ENCODE assay signal across 19 cellular contexts in genomic region chr1:19700046-19700777, GRCh38. TPM values are rescaled to one million over a fixed set of nuclear protein-coding genes. Genes with fewer than 3 reads are reported as not detected.
DNase-seq lines count a peak whose midpoint lies in the region; ATAC-seq and TF ChIP-seq lines count a peak whose summit lies in the region.
"Had no signal": no experiment of that assay in that cellular context is flagged by ENCODE, and none has a peak within 500 bp of the region (broad histone marks: within the 10 kb centered on the region; RNA-seq: fewer than 3 reads in every experiment).

No MANE protein-coding gene starts in this region.

- H3K27me3 Mint-ChIP-seq in neural crest cell (ENCODE audit: low read depth) (peaks cover 3% of the 10 kb centered on the region), osteocyte (ENCODE audit: unreplicated experiment) (no peaks in the 10 kb centered on the region)

- H3K79me1 ChIP-seq in IMR-90 (ENCODE audit: low read depth in 1 of 2, low read length in 2 of 2) = no peaks in the 10 kb centered on the region

- H2BK5ac ChIP-seq in IMR-90 (ENCODE audit: low read depth, low read length, poor library complexity, severe bottlenecking) = no peak overlapping the region

- in situ Hi-C loops in IMR-90 (cut with MboI; ENCODE audit: low sequenced_read_pairs) = no loop called here

- H2AK9ac ChIP-seq in IMR-90 (replicated peaks; ENCODE audit: low read depth, low read length, poor library complexity) = peak overlapping the region; percentile 13

- no peak for TF ChIP-seq POLR2A in IMR-90 (IDR thresholded peaks at IDR 0.05; ENCODE audit: low read depth, low read length)

- no peak overlapping the region for H3K14ac ChIP-seq in IMR-90 (replicated peaks; ENCODE audit: low read depth, low read length)

- H4K91ac ChIP-seq in IMR-90 (ENCODE audit: insufficient read depth, low read depth, low read length) = no peak overlapping the region

- H3K36me3 ChIP-seq in H7 (replicated peaks; ENCODE audit: control insufficient read depth, insufficient read depth, low read length) (no peaks in the 10 kb centered on the region), IMR-90 (ENCODE audit: control insufficient read depth, insufficient read depth, low read length) (peaks cover 6% of the 10 kb centered on the region; the same call in 1 of the 2 replicates)

- H3K4me1 ChIP-seq in IMR-90 (ENCODE audit: control insufficient read depth, insufficient read depth, low read length) = no peaks in the 10 kb centered on the region
- H3K4me1 ChIP-seq: A549 had no signal

- H3K36me3 Mint-ChIP-seq in neural crest cell (ENCODE audit: low read depth) (no peaks in the 10 kb centered on the region), osteocyte (ENCODE audit: unreplicated experiment) (peaks cover 6% of the 10 kb centered on the region)
- H3K36me3 Mint-ChIP-seq in stimulated activated effector memory CD8-positive, alpha-beta T cell treated with anti-CD3 and anti-CD28 coated beads, Interleukin-12 subunit alpha, Interleukin-12 subunit beta, amount 100 ng/mL, for 72 hours = peaks cover 5% of the 10 kb centered on the region

- H3K9me1 ChIP-seq in IMR-90 (ENCODE audit: insufficient read depth, low read length) = no peaks in the 10 kb centered on the region

- no peak overlapping the region for H4K8ac ChIP-seq in IMR-90 (ENCODE audit: low read depth in 2 of 2, low read length in 2 of 2)

- peak overlapping the region; percentile 87 for H3K27ac Mint-ChIP-seq in neural crest cell (ENCODE audit: unreplicated experiment)
- H3K27ac Mint-ChIP-seq in stimulated activated effector memory CD8-positive, alpha-beta T cell treated with anti-CD3 and anti-CD28 coated beads, Interleukin-12 subunit alpha, Interleukin-12 subunit beta, amount 100 ng/mL, for 72 hours = peak overlapping the region; percentile 61
- H3K27ac Mint-ChIP-seq in osteocyte (ENCODE audit: unreplicated experiment) = no peak overlapping the region
- H3K27ac Mint-ChIP-seq: CD8-positive, alpha-beta T cell; GM23338; HFFc6 had no signal

- intact Hi-C loops in IMR-90 (cut with micrococcal nuclease) = no loop called here

- no peak overlapping the region for H3K4me2 ChIP-seq in IMR-90 (ENCODE audit: low read depth, low read length)
- H3K4me2 ChIP-seq: A549, GM23338 had no signal

- H2AK5ac ChIP-seq in IMR-90 (ENCODE audit: low read depth, low read length) = no peak overlapping the region

- H3K9me3 Mint-ChIP-seq in neural crest cell (no peaks in the 10 kb centered on the region), osteocyte (ENCODE audit: unreplicated experiment) (no peaks in the 10 kb centered on the region)
- no peaks in the 10 kb centered on the region for H3K9me3 Mint-ChIP-seq in stimulated activated effector memory CD8-positive, alpha-beta T cell treated with anti-CD3 and anti-CD28 coated beads, Interleukin-12 subunit alpha, Interleukin-12 subunit beta, amount 100 ng/mL, for 72 hours
- H3K9me3 Mint-ChIP-seq: CD8-positive, alpha-beta T cell; GM23338 had no signal

- H3K27me3 ChIP-seq in H7 (ENCODE audit: control insufficient read depth, insufficient read depth, low read length) (no peaks in the 10 kb centered on the region), IMR-90 (ENCODE audit: control insufficient read depth, insufficient read depth, low read length) (no peaks in the 10 kb centered on the region)

- H3K56ac ChIP-seq in IMR-90 (ENCODE audit: extremely low read depth, insufficient read depth, low read length) = no peak overlapping the region

- H3K4ac ChIP-seq in IMR-90 (ENCODE audit: low read depth, low read length) = no peak overlapping the region

- no peak overlapping the region for H3K27ac ChIP-seq in IMR-90 (ENCODE audit: insufficient read depth, low read length)
- H3K27ac ChIP-seq: A549 had no signal

- H3K4me3 Mint-ChIP-seq in neural crest cell = no peak overlapping the region
- H3K4me3 Mint-ChIP-seq in stimulated activated effector memory CD8-positive, alpha-beta T cell treated with anti-CD3 and anti-CD28 coated beads, Interleukin-12 subunit alpha, Interleukin-12 subunit beta, amount 100 ng/mL, for 72 hours = no peak overlapping the region
- H3K4me3 Mint-ChIP-seq in osteocyte (ENCODE audit: unreplicated experiment) = no peak overlapping the region
- H3K4me3 Mint-ChIP-seq: CD14-positive monocyte; CD8-positive, alpha-beta T cell; GM23338; HFFc6 had no signal

- no peaks in the 10 kb centered on the region for H3K9me3 ChIP-seq in IMR-90 (ENCODE audit: control insufficient read depth, insufficient read depth, low read length)
- H3K9me3 ChIP-seq: A549 had no signal

- H2AFZ ChIP-seq in IMR-90 (replicated peaks; ENCODE audit: low read length, poor library complexity) = no peak overlapping the region
- H2AFZ ChIP-seq: GM23338 had no signal

- H3K4me1 Mint-ChIP-seq in neural crest cell = peaks cover 12% of the 10 kb centered on the region
- H3K4me1 Mint-ChIP-seq in stimulated activated effector memory CD8-positive, alpha-beta T cell treated with anti-CD3 and anti-CD28 coated beads, Interleukin-12 subunit alpha, Interleukin-12 subunit beta, amount 100 ng/mL, for 72 hours = peaks cover 12% of the 10 kb centered on the region
- peaks cover 2% of the 10 kb centered on the region for H3K4me1 Mint-ChIP-seq in osteocyte (ENCODE audit: unreplicated experiment)

- 90% methylated on average over 12 of the region's 14 CpGs; no CpG with 5 or more reads in 1 of the 2 experiments for WGBS in IMR-90 (ENCODE audit: extremely low coverage in 2 of 2, insufficient read length in 1 of 2), 2 experiments

- dilution Hi-C loops in IMR-90 (cut with HindIII; ENCODE audit: low sequenced_read_pairs, unreplicated experiment) = no loop called here

- POLR2A ChIA-PET in IMR-90 (lab: Charles Lee; ENCODE audit: unreplicated experiment) = no interaction called here

- no peak overlapping the region for H3K23ac ChIP-seq in IMR-90 (ENCODE audit: low read depth, low read length)

- H3K9ac ChIP-seq in IMR-90 (ENCODE audit: low read depth, low read length) = no peak overlapping the region

- no peaks in the 10 kb centered on the region for H4K20me1 ChIP-seq in IMR-90 (ENCODE audit: insufficient read depth, low read length)

- H2BK120ac ChIP-seq in IMR-90 (ENCODE audit: low read depth, low read length) = no peak overlapping the region

- H2BK15ac ChIP-seq in IMR-90 (ENCODE audit: low read depth, low read length) = no peak overlapping the region

- H3K4me3 ChIP-seq in H7 (ENCODE audit: insufficient read depth, low read depth, low read length) = no peak overlapping the region
- no peak overlapping the region for H3K4me3 ChIP-seq in IMR-90 (ENCODE audit: insufficient read depth, low read depth, low read length)
- H3K4me3 ChIP-seq: A549, GM23338 had no signal

- no peak for ATAC-seq in IMR-90 (ENCODE audit: low read depth)
- no peak for ATAC-seq in stimulated activated effector memory CD8-positive, alpha-beta T cell treated with anti-CD3 and anti-CD28 coated beads, Interleukin-12 subunit alpha, Interleukin-12 subunit beta, amount 100 ng/mL, for 72 hours
- ATAC-seq in HG03045 (IDR thresholded peaks at IDR 0.05; ENCODE audit: unreplicated experiment) = no peak
- ATAC-seq in activated CD4-positive, CD25-positive, alpha-beta regulatory T cell treated with anti-CD3 and anti-CD28 coated beads, Interleukin-2, amount 50 U/mL, for 24 hours = no peak
- ATAC-seq: A549; CD8-positive, alpha-beta T cell; GM23338 had no signal

- DNase-seq in H7 (peak; percentile 33), IMR-90 (no peak), neural crest cell (ENCODE audit: low read depth, low spot score) (no peak), osteocyte (ENCODE audit: extremely low spot score, unreplicated experiment) (no peak)
- DNase-seq in stimulated activated effector memory CD8-positive, alpha-beta T cell treated with anti-CD3 and anti-CD28 coated beads, Interleukin-12 subunit alpha, Interleukin-12 subunit beta, amount 100 ng/mL, for 72 hours (ENCODE audit: low spot score in 2 of 2) = no peak
- DNase-seq: CD8-positive, alpha-beta T cell; COR-L47; DMS153; DMS79 treated with DMSO at 0.1 percent for 48 hours; EL; HCEC 1CT; HFFc6 had no signal

- TF ChIP-seq RAD21 in IMR-90 (IDR thresholded peaks at IDR 0.05; ENCODE audit: low read length) = no peak

- BruUV-seq in IMR-90 (replicated peaks; lab: Mats Ljungman, UMichigan) = no TSS peak

- no peak overlapping the region for H3K18ac ChIP-seq in IMR-90 (ENCODE audit: low read depth, low read length)

- no peak overlapping the region for H2BK20ac ChIP-seq in IMR-90 (ENCODE audit: low read depth, low read length)

- CTCF ChIA-PET in IMR-90 (lab: Yijun Ruan, JAX) = no interaction called here

- no peak for TF ChIP-seq CTCF in IMR-90 (conservative IDR thresholded peaks at IDR 0.05; ENCODE audit: low read depth, low read length)
- no peak for TF ChIP-seq CTCF in neural crest cell (conservative IDR thresholded peaks at IDR 0.05)
- TF ChIP-seq CTCF in osteocyte (IDR thresholded peaks at IDR 0.05) = no peak

- no peak overlapping the region for H4K5ac ChIP-seq in IMR-90 (ENCODE audit: low read depth, low read length)

TF ChIP-seq in IMR-90, 13 proteins besides CTCF, POLR2A, EP300 and RAD21 (continues in another document):
- TF ChIP-seq SMC3 (IDR thresholded peaks at IDR 0.05; ENCODE audit: low read depth, low read length) (no peak), RCOR1 (IDR thresholded peaks at IDR 0.05; ENCODE audit: insufficient replicate concordance, low read length) (no peak), MXI1 (IDR thresholded peaks at IDR 0.05; ENCODE audit: borderline replicate concordance, low read depth, low read length) (no peak), CEBPB (IDR thresholded peaks at IDR 0.05; ENCODE audit: low read depth, low read length) (no peak)

RNA-seq across cellular contexts. Expression of gene HTR6, which starts 35.5 kb away (rescaled TPM):
- 0.45 and 1.9 TPM in 2 replicates for total RNA-seq in H7 (2014; rRNA removed; shearing (Covaris generic))
- total RNA-seq in IMR-90 (2012; rRNA removed) (not detected in 2 replicates), neural crest cell (not detected in 2 replicates), osteocyte (0.16 TPM in 1 of 2 replicates, not detected in the other)
- polyA plus RNA-seq in IMR-90 (2012; rRNA removed) = not detected in 2 replicates
- not detected in 2 replicates for polyA plus RNA-seq in IMR-90 (2012; cell fraction: cytosol; rRNA removed)
- polyA plus RNA-seq in IMR-90 (2012; cell fraction: nucleus; rRNA removed; ENCODE audit: low replicate concordance) = 0.08 TPM in 1 of 2 replicates, not detected in the other
- total RNA-seq: HFFc6 had no signal
- polyA plus RNA-seq: AG04450, BJ, CD14-positive monocyte had no signal

RNA-seq across cellular contexts. Expression of gene NBL1, which starts 56.1 kb away (rescaled TPM):
- total RNA-seq in H7 (2014; rRNA removed; shearing (Covaris generic)) = 26.9 and 47.4 TPM in 2 replicates
- total RNA-seq in IMR-90 (2012; rRNA removed) (12.5 and 14.0 TPM in 2 replicates), neural crest cell (7.0 and 7.8 TPM in 2 replicates), osteocyte (547 and 561 TPM in 2 replicates)
- 54.2 and 62.7 TPM in 2 replicates for polyA plus RNA-seq in IMR-90 (2012; rRNA removed)
- polyA plus RNA-seq in IMR-90 (2012; cell fraction: cytosol; rRNA removed) = 30.4 and 44.0 TPM in 2 replicates
- polyA plus RNA-seq in IMR-90 (2012; cell fraction: nucleus; rRNA removed; ENCODE audit: low replicate concordance) = 13.3 and 30.2 TPM in 2 replicates
- polyA plus RNA-seq: CD14-positive monocyte had no signal

Comparison
In these comparisons a context has a peak if more than half of its experiments do, and no peak if none do; other contexts are left out.
1. RNA of gene NBL1, which starts 56.1 kb away (total RNA-seq): 547 to 561 TPM in osteocyte; 26.9 to 47.4 TPM in H7, 12.5 to 14.0 TPM in IMR-90 and 7.0 to 7.8 TPM in neural crest cell; every median in the first group is over 10 times any median in the second.